In the genomic region with DNA sequence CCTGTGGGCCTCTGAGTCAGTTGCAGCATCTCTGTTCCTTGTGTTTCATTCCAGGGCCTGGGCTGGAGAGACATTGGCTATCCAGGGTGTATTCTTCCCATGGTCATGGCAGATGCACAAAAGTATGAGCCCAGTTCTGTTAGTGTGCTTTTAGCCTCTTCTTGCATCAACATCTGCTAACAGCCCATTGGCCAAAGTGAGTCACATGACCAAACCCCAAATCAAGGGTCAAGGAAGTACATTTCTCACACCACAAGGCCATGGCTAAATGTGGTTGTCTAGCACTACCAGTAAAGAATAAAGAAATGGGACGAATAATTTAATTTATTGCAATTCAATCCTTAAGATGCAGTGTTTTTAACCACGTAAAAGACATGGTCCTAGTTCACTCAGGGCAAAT, we compare ENCODE assay signal across 1 cellular context.
TF ChIP-seq lines count a peak whose summit lies in the region.

No MANE protein-coding gene starts in this region.

TF ChIP-seq in K562, 482 proteins besides CTCF, POLR2A, EP300 and RAD21:
- TF ChIP-seq, protein P1, sequence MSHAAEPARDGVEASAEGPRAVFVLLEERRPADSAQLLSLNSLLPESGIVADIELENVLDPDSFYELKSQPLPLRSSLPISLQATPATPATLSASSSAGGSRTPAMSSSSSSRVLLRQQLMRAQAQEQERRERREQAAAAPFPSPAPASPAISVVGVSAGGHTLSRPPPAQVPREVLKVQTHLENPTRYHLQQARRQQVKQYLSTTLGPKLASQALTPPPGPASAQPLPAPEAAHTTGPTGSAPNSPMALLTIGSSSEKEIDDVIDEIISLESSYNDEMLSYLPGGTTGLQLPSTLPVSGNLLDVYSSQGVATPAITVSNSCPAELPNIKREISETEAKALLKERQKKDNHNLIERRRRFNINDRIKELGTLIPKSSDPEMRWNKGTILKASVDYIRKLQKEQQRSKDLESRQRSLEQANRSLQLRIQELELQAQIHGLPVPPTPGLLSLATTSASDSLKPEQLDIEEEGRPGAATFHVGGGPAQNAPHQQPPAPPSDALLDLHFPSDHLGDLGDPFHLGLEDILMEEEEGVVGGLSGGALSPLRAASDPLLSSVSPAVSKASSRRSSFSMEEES (CRISPR knock-in tag; IDR thresholded peaks at IDR 0.05): peak; percentile 81
- TF ChIP-seq TOE1 (IDR thresholded peaks at IDR 0.05; ENCODE audit: borderline replicate concordance) (0 out of 2 replicates have a peak, but pooled peaks have one; percentile 50), TOE1 (CRISPR knock-in tag; IDR thresholded peaks at IDR 0.05; ENCODE audit: borderline replicate concordance, low read depth) (no peak), TCF7L2 (IDR thresholded peaks at IDR 0.05; ENCODE audit: low read depth, low read length) (no peak), RAD51 (IDR thresholded peaks at IDR 0.05; ENCODE audit: borderline replicate concordance, low read depth) (peak; percentile 54; the same call in 1 of the 2 replicates), TCF3 (CRISPR knock-in tag; IDR thresholded peaks at IDR 0.05) (no peak)
- TF ChIP-seq, protein P2, sequence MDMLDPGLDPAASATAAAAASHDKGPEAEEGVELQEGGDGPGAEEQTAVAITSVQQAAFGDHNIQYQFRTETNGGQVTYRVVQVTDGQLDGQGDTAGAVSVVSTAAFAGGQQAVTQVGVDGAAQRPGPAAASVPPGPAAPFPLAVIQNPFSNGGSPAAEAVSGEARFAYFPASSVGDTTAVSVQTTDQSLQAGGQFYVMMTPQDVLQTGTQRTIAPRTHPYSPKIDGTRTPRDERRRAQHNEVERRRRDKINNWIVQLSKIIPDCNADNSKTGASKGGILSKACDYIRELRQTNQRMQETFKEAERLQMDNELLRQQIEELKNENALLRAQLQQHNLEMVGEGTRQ (CRISPR knock-in tag; IDR thresholded peaks at IDR 0.05): peak; percentile 53; the same call in 1 of the 2 replicates
- TF ChIP-seq, protein P3, sequence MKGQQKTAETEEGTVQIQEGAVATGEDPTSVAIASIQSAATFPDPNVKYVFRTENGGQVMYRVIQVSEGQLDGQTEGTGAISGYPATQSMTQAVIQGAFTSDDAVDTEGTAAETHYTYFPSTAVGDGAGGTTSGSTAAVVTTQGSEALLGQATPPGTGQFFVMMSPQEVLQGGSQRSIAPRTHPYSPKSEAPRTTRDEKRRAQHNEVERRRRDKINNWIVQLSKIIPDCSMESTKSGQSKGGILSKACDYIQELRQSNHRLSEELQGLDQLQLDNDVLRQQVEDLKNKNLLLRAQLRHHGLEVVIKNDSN (CRISPR knock-in tag; IDR thresholded peaks at IDR 0.05): 0 out of 2 replicates have a peak, but pooled peaks have one; percentile 32
